ENCODE assay signal across 21 cellular contexts in genomic region chr3:140258222-140258724, GRCh38.
"Had no signal": no experiment of that assay in that cellular context is flagged by ENCODE, and none has a peak within 500 bp of the region (broad histone marks: within the 10 kb centered on the region; RNA-seq: fewer than 3 reads in every experiment).

No MANE protein-coding gene starts in this region.

- H3K4me3 Mint-ChIP-seq: naive B cell; nephron; stimulated activated effector memory CD8-positive, alpha-beta T cell treated with anti-CD3 and anti-CD28 coated beads, Interleukin-12 subunit alpha, Interleukin-12 subunit beta, amount 100 ng/mL, for 72 hours had no signal

- H3K9me3 Mint-ChIP-seq: nephron; stimulated activated effector memory CD8-positive, alpha-beta T cell treated with anti-CD3 and anti-CD28 coated beads, Interleukin-12 subunit alpha, Interleukin-12 subunit beta, amount 100 ng/mL, for 72 hours had no signal

- H3K27ac ChIP-seq: left ventricle myocardium inferior, lower lobe of right lung, parathyroid adenoma, prostate gland, right lobe of liver, tibial artery, upper lobe of left lung, uterus had no signal

- H3K36me3 ChIP-seq: left ventricle myocardium inferior, lower lobe of right lung, prostate gland, right lobe of liver, tibial artery, upper lobe of left lung, uterus had no signal

- H3K79me2 ChIP-seq: parathyroid adenoma had no signal

- H3K4me1 ChIP-seq: left ventricle myocardium inferior, lower lobe of right lung, parathyroid adenoma, prostate gland, right lobe of liver, tibial artery, upper lobe of left lung, uterus had no signal

- H3K9me3 ChIP-seq: left ventricle myocardium inferior, lower lobe of right lung, prostate gland, right lobe of liver, tibial artery, upper lobe of left lung, uterus had no signal

- FAIRE-seq: frontal cortex had no signal

- H3K36me3 Mint-ChIP-seq: naive B cell; stimulated activated effector memory CD8-positive, alpha-beta T cell treated with anti-CD3 and anti-CD28 coated beads, Interleukin-12 subunit alpha, Interleukin-12 subunit beta, amount 100 ng/mL, for 72 hours had no signal

- H3K4me1 Mint-ChIP-seq: naive B cell; nephron; stimulated activated effector memory CD8-positive, alpha-beta T cell treated with anti-CD3 and anti-CD28 coated beads, Interleukin-12 subunit alpha, Interleukin-12 subunit beta, amount 100 ng/mL, for 72 hours had no signal

- ATAC-seq: lower lobe of right lung; right lobe of liver; stimulated activated effector memory CD8-positive, alpha-beta T cell treated with anti-CD3 and anti-CD28 coated beads, Interleukin-12 subunit alpha, Interleukin-12 subunit beta, amount 100 ng/mL, for 72 hours; stimulated activated naive CD8-positive, alpha-beta T cell treated with anti-CD3 and anti-CD28 coated beads, Interleukin-15, Interleukin-2, amounts not matched to agents 100 U/mL and 50 U/mL, for 24 hours had no signal

- H3K4me3 ChIP-seq: left ventricle myocardium inferior, lower lobe of right lung, prostate gland, right lobe of liver, tibial artery, upper lobe of left lung, uterus had no signal

- H3K27me3 ChIP-seq: right lobe of liver, tibial artery, upper lobe of left lung, uterus had no signal

- H3K27ac Mint-ChIP-seq: nephron; stimulated activated effector memory CD8-positive, alpha-beta T cell treated with anti-CD3 and anti-CD28 coated beads, Interleukin-12 subunit alpha, Interleukin-12 subunit beta, amount 100 ng/mL, for 72 hours had no signal

- H3K9ac ChIP-seq: parathyroid adenoma had no signal

- DNase-seq: erythroblast; islet precursor cell; left ventricle myocardium inferior; lower lobe of right lung; mesenchymal stem cell; midbrain; naive B cell; occipital lobe; retina; right lobe of liver; stimulated activated CD4-positive, alpha-beta T cell treated with anti-CD3 and anti-CD28 coated beads, Interleukin-4, amount 100 ng/mL, for 1 hour; stimulated activated CD8-positive, alpha-beta memory T cell treated with anti-CD3 and anti-CD28 coated beads, Interleukin-4, amount 100 ng/mL, for 48 hours; stimulated activated naive CD8-positive, alpha-beta T cell treated with anti-CD3 and anti-CD28 coated beads, Interleukin-15, Interleukin-2, amounts not matched to agents 100 U/mL and 50 U/mL, for 24 hours; tibial artery; upper lobe of left lung; uterus had no signal

- H2AFZ ChIP-seq: parathyroid adenoma had no signal
